18 cellular contexts compared by ENCODE assay signal in genomic region chr2:142883526-142883925, GRCh38.
"Had no signal": no experiment of that assay in that cellular context is flagged by ENCODE, and none has a peak within 500 bp of the region (broad histone marks: within the 10 kb centered on the region; RNA-seq: fewer than 3 reads in every experiment).

No MANE protein-coding gene starts in this region.

- H3K27ac ChIP-seq: ascending aorta, esophagus squamous epithelium, hepatocyte, parathyroid adenoma, sigmoid colon, spleen, thyroid gland had no signal

- H3K4me1 Mint-ChIP-seq: activated naive CD4-positive, alpha-beta T cell treated with anti-CD3 and anti-CD28 coated beads, Interleukin-2, amount 50 U/mL, for 24 hours had no signal

- H3K9me3 ChIP-seq: ascending aorta, esophagus squamous epithelium, sigmoid colon, spleen, thyroid gland had no signal

- H3K36me3 Mint-ChIP-seq: natural killer cell treated with Interleukin-12 subunit alpha and Interleukin-12 subunit beta and Interleukin-15 and Interleukin-18, amount 100 ng/mL, for 72 hours had no signal

- DNase-seq: activated CD4-positive, alpha-beta T cell treated with anti-CD3 and anti-CD28 coated beads, Interleukin-2, amount 50 U/mL, for 1 hour; activated CD8-positive, alpha-beta memory T cell treated with anti-CD3 and anti-CD28 coated beads, Interleukin-2, amount 50 U/mL, for 48 hours; activated effector memory CD4-positive, alpha-beta T cell treated with anti-CD3 and anti-CD28 coated beads, Interleukin-2, amount 50 U/mL, for 16 hours; activated T-cell treated with anti-CD3 and anti-CD28 coated beads, Interleukin-2, amount 50 U/mL, for 72 hours; cerebellar nuclear complex; effector CD8-positive, alpha-beta T cell; esophagus squamous epithelium; left cardiac atrium; sigmoid colon; spleen; stimulated activated CD4-positive, alpha-beta T cell treated with anti-CD3 and anti-CD28 coated beads, Interleukin-4, amount 100 ng/mL, for 4 hours; stimulated activated naive CD4-positive, alpha-beta T cell treated with Interleukin-2 at 50 U/mL for 16 hours; thyroid gland had no signal

- H3K4me1 ChIP-seq: ascending aorta, parathyroid adenoma, sigmoid colon, thyroid gland had no signal

- H3K9me3 Mint-ChIP-seq: natural killer cell treated with Interleukin-12 subunit alpha and Interleukin-12 subunit beta and Interleukin-15 and Interleukin-18, amount 100 ng/mL, for 72 hours had no signal

- H3K36me3 ChIP-seq: ascending aorta, esophagus squamous epithelium, sigmoid colon, thyroid gland had no signal

- H3K4me3 ChIP-seq: ascending aorta, esophagus squamous epithelium, hepatocyte, sigmoid colon, spleen, thyroid gland had no signal

- H3K4me3 Mint-ChIP-seq: activated naive CD4-positive, alpha-beta T cell treated with anti-CD3 and anti-CD28 coated beads, Interleukin-2, amount 50 U/mL, for 24 hours; activated T-cell treated with anti-CD3 and anti-CD28 coated beads, Interleukin-2, amount 50 U/mL, for 72 hours; natural killer cell treated with Interleukin-12 subunit alpha and Interleukin-12 subunit beta and Interleukin-15 and Interleukin-18, amount 100 ng/mL, for 72 hours had no signal

- H3K27ac Mint-ChIP-seq: activated naive CD4-positive, alpha-beta T cell treated with anti-CD3 and anti-CD28 coated beads, Interleukin-2, amount 50 U/mL, for 24 hours; activated T-cell treated with anti-CD3 and anti-CD28 coated beads, Interleukin-2, amount 50 U/mL, for 72 hours; natural killer cell treated with Interleukin-12 subunit alpha and Interleukin-12 subunit beta and Interleukin-15 and Interleukin-18, amount 100 ng/mL, for 72 hours had no signal

- ATAC-seq: activated T-cell treated with anti-CD3 and anti-CD28 coated beads, Interleukin-2, amount 50 U/mL, for 72 hours; left cardiac atrium; natural killer cell treated with Interleukin-12 subunit alpha and Interleukin-12 subunit beta and Interleukin-15 and Interleukin-18, amount 100 ng/mL, for 72 hours had no signal

- H3K27me3 ChIP-seq: ascending aorta, esophagus squamous epithelium, hepatocyte, sigmoid colon, spleen, thyroid gland had no signal

- H3K27me3 Mint-ChIP-seq: activated naive CD4-positive, alpha-beta T cell treated with anti-CD3 and anti-CD28 coated beads, Interleukin-2, amount 50 U/mL, for 24 hours had no signal
